In the genomic region with DNA sequence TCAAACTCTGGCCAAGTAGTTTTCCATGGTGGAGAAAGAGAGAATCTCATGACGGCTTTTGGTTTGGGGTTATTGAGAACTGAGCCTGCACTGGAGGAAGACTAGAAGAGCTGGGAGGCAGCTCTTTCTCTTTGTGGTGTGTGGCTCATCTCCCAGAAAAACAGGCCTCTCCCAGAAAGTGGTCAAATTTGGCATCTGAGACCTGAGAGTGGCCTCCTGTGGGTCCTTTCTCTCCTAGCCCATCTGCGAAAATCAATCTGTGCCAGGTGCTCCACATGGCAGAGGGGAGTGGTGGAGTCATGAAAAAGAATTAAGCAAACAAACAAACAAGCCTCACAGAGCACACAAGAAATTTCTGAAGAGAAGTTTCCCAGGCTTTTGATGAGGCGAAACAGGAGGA, we compare ENCODE assay signal across 26 cellular contexts.
A peak's percentile ranks its signal among the peaks of the same experiment; 100 is the strongest.
DNase-seq lines count a peak whose midpoint lies in the region; ATAC-seq and TF ChIP-seq lines count a peak whose summit lies in the region.
"Had no signal": no experiment of that assay in that cellular context is flagged by ENCODE, and none has a peak within 500 bp of the region (broad histone marks: within the 10 kb centered on the region; RNA-seq: fewer than 3 reads in every experiment).

No MANE protein-coding gene starts in this region.

- POLR2A ChIA-PET in CD8-positive, alpha-beta memory T cell (lab: Charles Lee): no interaction called here
- POLR2A ChIA-PET in OCI-LY7 (lab: Charles Lee): interaction anchor here (1.3 kb wide), 1 partner anchor 12 kb away, joined by 4 read pairs; no protein-coding TSS in a partner anchor

- H3K9me3 ChIP-seq in CD8-positive, alpha-beta memory T cell (ENCODE audit: low read length): no peaks in the 10 kb centered on the region
- no peaks in the 10 kb centered on the region for H3K9me3 ChIP-seq in OCI-LY7 (ENCODE audit: low read length)
- H3K9me3 ChIP-seq in breast epithelium: peaks cover 0 to 4% of the 10 kb centered on the region in 2 donors
- H3K9me3 ChIP-seq: adrenal gland, BE2C, neutrophil, psoas muscle, upper lobe of right lung had no signal

- no peaks in the 10 kb centered on the region for H3K9me3 Mint-ChIP-seq in activated T-cell treated with anti-CD3 and anti-CD28 coated beads, Interleukin-2, amount 50 U/mL, for 72 hours
- H3K9me3 Mint-ChIP-seq in CD8-positive, alpha-beta memory T cell: peaks cover 0 to 6% (median 0%) of the 10 kb centered on the region in 5 donors
- H3K9me3 Mint-ChIP-seq: activated T-cell treated with anti-CD3 and anti-CD28 coated beads, Interleukin-2, amount 50 U/mL, for 24 hours; endodermal cell; T-helper 1 cell treated with Interleukin-12 subunit alpha and Interleukin-12 subunit beta and Interleukin-4 antibody, amounts not matched to agents 30 μg/mL and 1 μg/mL, for 36 hours had no signal

- H4K20me1 ChIP-seq in OCI-LY7 (ENCODE audit: insufficient read depth, low read length): no peaks in the 10 kb centered on the region

- BruUV-seq in OCI-LY7 (replicated peaks; lab: Mats Ljungman, UMichigan): no TSS peak

- no peaks in the 10 kb centered on the region for H3K36me3 Mint-ChIP-seq in activated T-cell treated with anti-CD3 and anti-CD28 coated beads, Interleukin-2, amount 50 U/mL, for 72 hours (ENCODE audit: insufficient read depth in 2 of 2)
- H3K36me3 Mint-ChIP-seq in CD8-positive, alpha-beta memory T cell: no peaks in the 10 kb centered on the region

- H3K27me3 ChIP-seq in CD8-positive, alpha-beta memory T cell (ENCODE audit: insufficient read depth, low read length, poor library complexity, severe bottlenecking): no peaks in the 10 kb centered on the region
- H3K27me3 ChIP-seq in breast epithelium: no peaks in the 10 kb centered on the region
- H3K27me3 ChIP-seq: adrenal gland, BE2C, neutrophil, upper lobe of right lung had no signal

- no peaks in the 10 kb centered on the region for H3K4me1 ChIP-seq in CD8-positive, alpha-beta memory T cell (ENCODE audit: insufficient read depth, low read length)
- H3K4me1 ChIP-seq in OCI-LY7 (ENCODE audit: insufficient read depth, low read length, poor library complexity, severe bottlenecking) (peaks cover 7% of the 10 kb centered on the region), breast epithelium (no peaks in the 10 kb centered on the region)
- H3K4me1 ChIP-seq: adrenal gland, BE2C, psoas muscle, upper lobe of right lung had no signal

- no peaks in the 10 kb centered on the region for H3K36me3 ChIP-seq in CD8-positive, alpha-beta memory T cell (ENCODE audit: insufficient read depth, low read length)
- H3K36me3 ChIP-seq in OCI-LY7 (ENCODE audit: insufficient read depth, low read length) (no peaks in the 10 kb centered on the region), breast epithelium (no peaks in the 10 kb centered on the region)
- H3K36me3 ChIP-seq: adrenal gland, BE2C, neutrophil, upper lobe of right lung had no signal

- H3K4me3 Mint-ChIP-seq in activated T-cell treated with anti-CD3 and anti-CD28 coated beads, Interleukin-2, amount 50 U/mL, for 72 hours: no peak overlapping the region
- no peak overlapping the region for H3K4me3 Mint-ChIP-seq in CD8-positive, alpha-beta memory T cell
- H3K4me3 Mint-ChIP-seq: activated CD4-positive, alpha-beta T cell treated with anti-CD3 and anti-CD28 coated beads for 36 hours; activated T-cell treated with anti-CD3 and anti-CD28 coated beads, Interleukin-2, amount 50 U/mL, for 24 hours; endodermal cell; T-helper 1 cell treated with Interleukin-12 subunit alpha and Interleukin-12 subunit beta and Interleukin-4 antibody, amounts not matched to agents 30 μg/mL and 1 μg/mL, for 36 hours had no signal

- DNase-seq in activated T-cell treated with anti-CD3 and anti-CD28 coated beads, Interleukin-2, amount 50 U/mL, for 72 hours: no peak
- DNase-seq in activated T-cell treated with anti-CD3 and anti-CD28 coated beads, Interleukin-2, amount 50 U/mL, for 1 hour: no peak
- peak; percentile 82 to 95 for DNase-seq in NCI-H446 (lab: John Stamatoyannopoulos, UW)
- DNase-seq in cerebellum (ENCODE audit: low spot score): peak; percentile 79
- no peak for DNase-seq in CD8-positive, alpha-beta memory T cell
- DNase-seq in left lobe of liver (ENCODE audit: low spot score): no peak
- no peak for DNase-seq in OCI-LY7 (ENCODE audit: low spot score)
- no peak for DNase-seq in breast epithelium (ENCODE audit: low spot score in 2 of 2)
- DNase-seq: activated CD4-positive, alpha-beta T cell treated with anti-CD3 and anti-CD28 coated beads for 36 hours; activated CD8-positive, alpha-beta memory T cell treated with anti-CD3 and anti-CD28 coated beads for 24 hours; activated T-cell treated with anti-CD3 and anti-CD28 coated beads, Interleukin-2, amount 50 U/mL, for 24 hours; adrenal gland; BE2C; cortex of kidney; endodermal cell; head of caudate nucleus; KBM-7; left cardiac atrium; mesenchymal stem cell; NCI-H1694 treated with DMSO at 0.1 percent for 48 hours; NCI-H510A treated with DMSO at 0.1 percent for 48 hours; psoas muscle; stimulated activated CD4-positive, alpha-beta T cell treated with anti-CD3 and anti-CD28 coated beads, Interleukin-1b, Interleukin-23, amount 100 ng/mL, for 48 hours; upper lobe of right lung had no signal

- H3K4me1 Mint-ChIP-seq in activated T-cell treated with anti-CD3 and anti-CD28 coated beads, Interleukin-2, amount 50 U/mL, for 72 hours (ENCODE audit: low read depth): no peaks in the 10 kb centered on the region
- H3K4me1 Mint-ChIP-seq in CD8-positive, alpha-beta memory T cell: no peaks in the 10 kb centered on the region
- H3K4me1 Mint-ChIP-seq: activated CD4-positive, alpha-beta T cell treated with anti-CD3 and anti-CD28 coated beads for 36 hours had no signal

- no peaks in the 10 kb centered on the region for H3K9me2 ChIP-seq in OCI-LY7 (ENCODE audit: insufficient read depth, low read length)

- no peak overlapping the region for H3K27ac ChIP-seq in CD8-positive, alpha-beta memory T cell (ENCODE audit: low read depth, low read length)
- no peak overlapping the region for H3K27ac ChIP-seq in OCI-LY7 (ENCODE audit: low read depth, low read length, poor library complexity, severe bottlenecking)
- no peak overlapping the region for H3K27ac ChIP-seq in breast epithelium
- H3K27ac ChIP-seq: adrenal gland, neutrophil, psoas muscle, upper lobe of right lung had no signal

- CTCF ChIA-PET in CD8-positive, alpha-beta memory T cell (lab: Charles Lee): no interaction called here
- CTCF ChIA-PET in OCI-LY7 (lab: Charles Lee; ENCODE audit: unreplicated experiment): no interaction called here

- no peak for TF ChIP-seq CTCF in OCI-LY7 (conservative IDR thresholded peaks at IDR 0.05; ENCODE audit: low read length)
- no peak for TF ChIP-seq CTCF in breast epithelium (IDR thresholded peaks at IDR 0.05)

- ATAC-seq in activated T-cell treated with anti-CD3 and anti-CD28 coated beads, Interleukin-2, amount 50 U/mL, for 72 hours (replicated peaks in 1 of 2): no peak
- no peak for ATAC-seq in left lobe of liver
- ATAC-seq: activated CD4-positive, alpha-beta T cell treated with anti-CD3 and anti-CD28 coated beads for 36 hours; left cardiac atrium; psoas muscle; upper lobe of right lung had no signal

- TF ChIP-seq POLR2A in breast epithelium (IDR thresholded peaks at IDR 0.05): no peak

- H3K79me2 ChIP-seq in OCI-LY7 (ENCODE audit: insufficient read depth, low read depth, low read length): no peaks in the 10 kb centered on the region

- intact Hi-C loops in OCI-LY7 (cut with micrococcal nuclease; ENCODE audit: unreplicated experiment) (no loop called here), breast epithelium (cut with DNase I; ENCODE audit: low total_unique reads) (no loop called here)

- no peak overlapping the region for H3K4me3 ChIP-seq in CD8-positive, alpha-beta memory T cell (ENCODE audit: low read length)
- H3K4me3 ChIP-seq in OCI-LY7 (ENCODE audit: low read depth, low read length, poor library complexity, severe bottlenecking) (no peak overlapping the region), breast epithelium (no peak overlapping the region)
- H3K4me3 ChIP-seq: adrenal gland, psoas muscle, upper lobe of right lung had no signal

- no peak overlapping the region for H3K4me2 ChIP-seq in OCI-LY7 (ENCODE audit: low read length)

- H3K27ac Mint-ChIP-seq in activated T-cell treated with anti-CD3 and anti-CD28 coated beads, Interleukin-2, amount 50 U/mL, for 72 hours: peak overlapping the region; percentile 63
- H3K27ac Mint-ChIP-seq in CD8-positive, alpha-beta memory T cell: no peak overlapping the region
- H3K27ac Mint-ChIP-seq: activated CD4-positive, alpha-beta T cell treated with anti-CD3 and anti-CD28 coated beads for 36 hours; activated T-cell treated with anti-CD3 and anti-CD28 coated beads, Interleukin-2, amount 50 U/mL, for 24 hours; endodermal cell; T-helper 1 cell treated with Interleukin-12 subunit alpha and Interleukin-12 subunit beta and Interleukin-4 antibody, amounts not matched to agents 30 μg/mL and 1 μg/mL, for 36 hours had no signal

- H3K27me3 Mint-ChIP-seq in activated T-cell treated with anti-CD3 and anti-CD28 coated beads, Interleukin-2, amount 50 U/mL, for 72 hours (ENCODE audit: low read depth): no peaks in the 10 kb centered on the region
- H3K27me3 Mint-ChIP-seq in CD8-positive, alpha-beta memory T cell: no peaks in the 10 kb centered on the region
- H3K27me3 Mint-ChIP-seq: activated CD4-positive, alpha-beta T cell treated with anti-CD3 and anti-CD28 coated beads for 36 hours; activated T-cell treated with anti-CD3 and anti-CD28 coated beads, Interleukin-2, amount 50 U/mL, for 24 hours had no signal

- no peak overlapping the region for H2AFZ ChIP-seq in OCI-LY7 (ENCODE audit: low read length)

Comparison
In these comparisons a context has a peak if more than half of its experiments do, and no peak if none do; other contexts are left out.
1. DNase-seq: peak in NCI-H446 (2 of 2) and cerebellum (single experiment); none in activated T-cell treated with anti-CD3 and anti-CD28 coated beads, Interleukin-2, amount 50 U/mL, for 72 hours (0 of 2), activated T-cell treated with anti-CD3 and anti-CD28 coated beads, Interleukin-2, amount 50 U/mL, for 1 hour (single experiment), CD8-positive, alpha-beta memory T cell (0 of 5), left lobe of liver (single experiment), OCI-LY7 (single experiment) and breast epithelium (0 of 2).